27 cellular contexts compared by ENCODE assay signal in genomic region chr12:30043151-30043550, GRCh38.
"Had no signal": no experiment of that assay in that cellular context is flagged by ENCODE, and none has a peak within 500 bp of the region (broad histone marks: within the 10 kb centered on the region; RNA-seq: fewer than 3 reads in every experiment).

No MANE protein-coding gene starts in this region.

- DNase-seq: activated CD4-positive, alpha-beta T cell treated with anti-CD3 and anti-CD28 coated beads for 4 hours; activated CD4-positive, alpha-beta T cell treated with anti-CD3 and anti-CD28 coated beads, Interleukin-2, amount 50 U/mL, for 4 hours; activated gamma-delta T cell; activated naive CD4-positive, alpha-beta T cell treated with anti-CD3 and anti-CD28 coated beads, Interleukin-2, amount 10 ng/mL, durations not matched to agents 7 days and 5 days; activated naive CD8-positive, alpha-beta T cell treated with anti-CD3 and anti-CD28 coated beads, Interleukin-2, amount 10 ng/mL, durations not matched to agents 7 days and 5 days; brain microvascular endothelial cell; dorsolateral prefrontal cortex; effector memory CD4-positive, alpha-beta T cell; gastrocnemius medialis; glutamatergic neuron; islet precursor cell; left ventricle myocardium superior; naive B cell; pancreas; psoas muscle; sigmoid colon; small intestine; stimulated activated CD4-positive, alpha-beta T cell treated with anti-CD3 and anti-CD28 coated beads, Interleukin-4, amount 100 ng/mL, for 24 hours; stimulated activated naive CD8-positive, alpha-beta T cell treated with anti-CD3 and anti-CD28 coated beads, Interleukin-15, amount 100 ng/mL, for 72 hours; substantia nigra; T-helper 2 cell; thyroid gland; upper lobe of left lung had no signal

- H3K27me3 ChIP-seq: ascending aorta, brain microvascular endothelial cell, gastrocnemius medialis, pancreas, sigmoid colon, thyroid gland, upper lobe of left lung had no signal

- H3K27ac ChIP-seq: ascending aorta, brain microvascular endothelial cell, coronary artery, dorsolateral prefrontal cortex, gastrocnemius medialis, pancreas, psoas muscle, sigmoid colon, thyroid gland, upper lobe of left lung had no signal

- ATAC-seq: gastrocnemius medialis; left ventricle myocardium superior; pancreas; psoas muscle; stimulated activated effector memory CD8-positive, alpha-beta T cell treated with anti-CD3 and anti-CD28 coated beads, Interleukin-12 subunit alpha, Interleukin-12 subunit beta, amount 100 ng/mL, for 72 hours; stimulated activated naive CD8-positive, alpha-beta T cell treated with anti-CD3 and anti-CD28 coated beads, Interleukin-15, amount 100 ng/mL, for 72 hours had no signal

- H3K36me3 ChIP-seq: ascending aorta, brain microvascular endothelial cell, gastrocnemius medialis, pancreas, sigmoid colon, thyroid gland, upper lobe of left lung had no signal

- H3K9me3 ChIP-seq: ascending aorta, gastrocnemius medialis, pancreas, psoas muscle, sigmoid colon, thyroid gland, upper lobe of left lung had no signal

- H3K4me1 ChIP-seq: ascending aorta, gastrocnemius medialis, pancreas, psoas muscle, sigmoid colon, thyroid gland, upper lobe of left lung had no signal

- H3K4me1 Mint-ChIP-seq: activated naive CD4-positive, alpha-beta T cell treated with anti-CD3 and anti-CD28 coated beads, Interleukin-2, amount 10 ng/mL, durations not matched to agents 7 days and 5 days; activated naive CD8-positive, alpha-beta T cell treated with anti-CD3 and anti-CD28 coated beads, Interleukin-2, amount 10 ng/mL, durations not matched to agents 7 days and 5 days; naive B cell; stimulated activated effector memory CD8-positive, alpha-beta T cell treated with anti-CD3 and anti-CD28 coated beads, Interleukin-12 subunit alpha, Interleukin-12 subunit beta, amount 100 ng/mL, for 72 hours; stimulated activated naive CD8-positive, alpha-beta T cell treated with anti-CD3 and anti-CD28 coated beads, Interleukin-15, amount 100 ng/mL, for 72 hours had no signal

- H3K27me3 Mint-ChIP-seq: activated naive CD4-positive, alpha-beta T cell treated with anti-CD3 and anti-CD28 coated beads, Interleukin-2, amount 10 ng/mL, durations not matched to agents 7 days and 5 days; activated naive CD8-positive, alpha-beta T cell treated with anti-CD3 and anti-CD28 coated beads, Interleukin-2, amount 10 ng/mL, durations not matched to agents 7 days and 5 days; naive B cell; stimulated activated naive CD8-positive, alpha-beta T cell treated with anti-CD3 and anti-CD28 coated beads, Interleukin-15, amount 100 ng/mL, for 72 hours had no signal

- H3K9me3 Mint-ChIP-seq: activated naive CD8-positive, alpha-beta T cell treated with anti-CD3 and anti-CD28 coated beads, Interleukin-2, amount 10 ng/mL, durations not matched to agents 7 days and 5 days had no signal

- H3K4me3 ChIP-seq: ascending aorta, coronary artery, dorsolateral prefrontal cortex, gastrocnemius medialis, pancreas, psoas muscle, sigmoid colon, thyroid gland, upper lobe of left lung had no signal

- H3K27ac Mint-ChIP-seq: activated naive CD4-positive, alpha-beta T cell treated with anti-CD3 and anti-CD28 coated beads, Interleukin-2, amount 10 ng/mL, durations not matched to agents 7 days and 5 days; activated naive CD8-positive, alpha-beta T cell treated with anti-CD3 and anti-CD28 coated beads, Interleukin-2, amount 10 ng/mL, durations not matched to agents 7 days and 5 days; activated T-helper 1 cell treated with anti-CD3 and anti-CD28 coated beads, Interleukin-12 subunit alpha, Interleukin-12 subunit beta, Interleukin-2, Interleukin-4 antibody, amounts not matched to agents 30 ng/mL and 10 ng/mL and 1 ng/mL, durations not matched to agents 14 hours and 24 hours and 36 hours; naive B cell; stimulated activated effector memory CD8-positive, alpha-beta T cell treated with anti-CD3 and anti-CD28 coated beads, Interleukin-12 subunit alpha, Interleukin-12 subunit beta, amount 100 ng/mL, for 72 hours; stimulated activated naive CD8-positive, alpha-beta T cell treated with anti-CD3 and anti-CD28 coated beads, Interleukin-15, amount 100 ng/mL, for 72 hours had no signal

- H3K4me3 Mint-ChIP-seq: activated naive CD4-positive, alpha-beta T cell treated with anti-CD3 and anti-CD28 coated beads, Interleukin-2, amount 10 ng/mL, durations not matched to agents 7 days and 5 days; activated naive CD8-positive, alpha-beta T cell treated with anti-CD3 and anti-CD28 coated beads, Interleukin-2, amount 10 ng/mL, durations not matched to agents 7 days and 5 days; activated T-helper 1 cell treated with anti-CD3 and anti-CD28 coated beads, Interleukin-12 subunit alpha, Interleukin-12 subunit beta, Interleukin-2, Interleukin-4 antibody, amounts not matched to agents 30 ng/mL and 10 ng/mL and 1 ng/mL, durations not matched to agents 14 hours and 24 hours and 36 hours; naive B cell; stimulated activated effector memory CD8-positive, alpha-beta T cell treated with anti-CD3 and anti-CD28 coated beads, Interleukin-12 subunit alpha, Interleukin-12 subunit beta, amount 100 ng/mL, for 72 hours; stimulated activated naive CD8-positive, alpha-beta T cell treated with anti-CD3 and anti-CD28 coated beads, Interleukin-15, amount 100 ng/mL, for 72 hours had no signal

- H3K36me3 Mint-ChIP-seq: activated naive CD4-positive, alpha-beta T cell treated with anti-CD3 and anti-CD28 coated beads, Interleukin-2, amount 10 ng/mL, durations not matched to agents 7 days and 5 days; activated naive CD8-positive, alpha-beta T cell treated with anti-CD3 and anti-CD28 coated beads, Interleukin-2, amount 10 ng/mL, durations not matched to agents 7 days and 5 days; naive B cell; stimulated activated effector memory CD8-positive, alpha-beta T cell treated with anti-CD3 and anti-CD28 coated beads, Interleukin-12 subunit alpha, Interleukin-12 subunit beta, amount 100 ng/mL, for 72 hours had no signal
